In the genomic region with DNA sequence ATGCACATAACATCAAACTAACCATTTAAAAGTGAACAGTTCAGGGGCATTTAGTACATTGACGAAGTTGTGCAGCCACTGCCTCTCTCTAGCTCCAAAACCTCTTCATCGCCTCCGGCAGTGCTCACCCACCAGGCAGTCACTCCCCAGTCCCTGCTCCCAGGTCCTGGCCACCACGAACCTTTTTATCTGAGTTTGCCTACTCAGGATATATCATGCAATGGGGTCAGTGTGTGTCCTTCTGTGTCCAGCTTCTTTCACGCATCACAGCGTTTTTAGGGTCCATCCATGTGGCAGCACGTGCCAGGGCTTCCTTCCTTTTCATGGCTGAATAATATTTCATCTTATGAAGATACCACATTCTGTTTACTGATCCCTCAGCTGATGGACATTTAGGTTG, we compare ENCODE assay signal across 2 cellular contexts.
TF ChIP-seq lines count a peak whose summit lies in the region.

No MANE protein-coding gene starts in this region.

TF ChIP-seq in HEK293, 187 proteins besides CTCF, POLR2A, EP300 and RAD21:
- TF ChIP-seq SP3 (tag by site-specific recombination; IDR thresholded peaks at IDR 0.05), result no peak
- TF ChIP-seq, protein P1, sequence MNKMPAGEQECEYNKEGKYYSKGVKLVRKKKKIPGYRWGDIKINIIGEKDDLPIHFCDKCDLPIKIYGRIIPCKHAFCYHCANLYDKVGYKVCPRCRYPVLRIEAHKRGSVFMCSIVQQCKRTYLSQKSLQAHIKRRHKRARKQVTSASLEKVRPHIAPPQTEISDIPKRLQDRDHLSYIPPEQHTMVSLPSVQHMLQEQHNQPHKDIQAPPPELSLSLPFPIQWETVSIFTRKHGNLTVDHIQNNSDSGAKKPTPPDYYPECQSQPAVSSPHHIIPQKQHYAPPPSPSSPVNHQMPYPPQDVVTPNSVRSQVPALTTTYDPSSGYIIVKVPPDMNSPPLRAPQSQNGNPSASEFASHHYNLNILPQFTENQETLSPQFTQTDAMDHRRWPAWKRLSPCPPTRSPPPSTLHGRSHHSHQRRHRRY (tag by site-specific recombination; IDR thresholded peaks at IDR 0.05), result no peak
- no peak for TF ChIP-seq RBAK (tag by site-specific recombination; IDR thresholded peaks at IDR 0.05)
- no peak for TF ChIP-seq ZXDB (tag by site-specific recombination; IDR thresholded peaks at IDR 0.05)
- TF ChIP-seq ZNF146 (tag by site-specific recombination; IDR thresholded peaks at IDR 0.05), result peak; percentile 86
TF ChIP-seq in HEK293: peak in this region for 1.

TF ChIP-seq in K562, 482 proteins besides CTCF, POLR2A, EP300 and RAD21:
- no peak for TF ChIP-seq MCM7 (IDR thresholded peaks at IDR 0.05)
- TF ChIP-seq BHLHE40 (IDR thresholded peaks at IDR 0.05; ENCODE audit: low read length), result 0 out of 2 replicates have a peak, but pooled peaks have one; percentile 16
- TF ChIP-seq ZNF146 (CRISPR knock-in tag; IDR thresholded peaks at IDR 0.05; ENCODE audit: unreplicated experiment), result peak; percentile 50
- no peak for TF ChIP-seq CC2D1A (IDR thresholded peaks at IDR 0.05)
- TF ChIP-seq THRAP3 (IDR thresholded peaks at IDR 0.05; ENCODE audit: borderline replicate concordance), result no peak
